In the genomic region with DNA sequence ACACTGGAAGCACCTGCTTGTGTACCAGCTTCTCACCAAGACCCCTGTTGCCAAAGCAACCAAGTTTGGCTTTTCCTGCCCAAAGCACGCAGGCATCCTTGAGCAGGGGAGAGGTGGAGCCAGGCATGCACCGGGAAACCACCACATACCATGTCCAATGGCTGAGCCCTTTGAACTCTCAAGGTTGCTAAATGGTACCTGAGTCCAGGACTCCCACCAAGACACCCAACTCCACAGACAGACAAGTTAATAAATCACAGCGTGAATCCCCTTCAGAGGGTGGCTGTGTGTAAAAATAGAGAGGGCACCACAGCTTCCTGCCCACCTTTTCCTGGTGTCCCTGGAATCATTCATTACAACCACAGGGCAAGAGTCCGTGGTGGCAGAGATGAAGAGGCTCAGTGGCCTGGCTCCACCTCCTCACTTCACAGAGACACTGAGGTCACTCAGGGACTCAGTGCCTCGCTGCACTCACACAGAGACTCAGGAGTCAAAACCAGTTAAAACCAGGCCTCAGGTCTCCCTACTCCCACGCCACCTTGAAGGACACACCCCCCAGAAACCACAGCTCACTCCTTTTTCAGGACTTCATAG, we compare ENCODE assay signal across 9 cellular contexts.
DNase-seq lines count a peak whose midpoint lies in the region; ATAC-seq and TF ChIP-seq lines count a peak whose summit lies in the region.
"Had no signal": no experiment of that assay in that cellular context is flagged by ENCODE, and none has a peak within 500 bp of the region (broad histone marks: within the 10 kb centered on the region; RNA-seq: fewer than 3 reads in every experiment).

No MANE protein-coding gene starts in this region.

- H3K23ac ChIP-seq in mesendoderm (ENCODE audit: low read length), result no peak overlapping the region

- BruUV-seq in Caco-2 (replicated peaks; lab: Mats Ljungman, UMichigan), result no TSS peak

- no peak overlapping the region for H2BK120ac ChIP-seq in mesendoderm (ENCODE audit: low read depth, low read length)

- H3K56ac ChIP-seq in mesendoderm (ENCODE audit: low read length), result no peak overlapping the region

- H3K27ac ChIP-seq in mesendoderm (ENCODE audit: low read depth, low read length) (no peak overlapping the region), esophagus muscularis mucosa (replicated peaks in 1 of 4) (no peak overlapping the region)

- no peak overlapping the region for H3K27ac Mint-ChIP-seq in Caco-2 (ENCODE audit: unreplicated experiment)

- TF ChIP-seq POLR2A in esophagus muscularis mucosa (IDR thresholded peaks at IDR 0.05; ENCODE audit: low read depth), result no peak

- TF ChIP-seq EP300 in esophagus muscularis mucosa (IDR thresholded peaks at IDR 0.05), result no peak

- no peak overlapping the region for H3K4me3 Mint-ChIP-seq in Caco-2 (ENCODE audit: unreplicated experiment)

- H3K4me3 ChIP-seq in Caco-2 (ENCODE audit: low read depth, low read length), result no peak overlapping the region
- H3K4me3 ChIP-seq in mesendoderm (ENCODE audit: low read length), result no peak overlapping the region
- H3K4me3 ChIP-seq in esophagus muscularis mucosa, result no peak overlapping the region

- TF ChIP-seq CTCF in Caco-2 (IDR thresholded peaks at IDR 0.05; ENCODE audit: insufficient read depth in 1 of 2, low read depth in 1 of 2, low read length in 1 of 2, severe bottlenecking in 1 of 2, unreplicated experiment in 1 of 2) (no peak), esophagus muscularis mucosa (IDR thresholded peaks at IDR 0.05) (no peak)

- H3K9ac ChIP-seq in mesendoderm (ENCODE audit: low read length), result no peak overlapping the region

- no peaks in the 10 kb centered on the region for H3K79me2 ChIP-seq in mesendoderm (ENCODE audit: control insufficient read depth, insufficient read depth, low read length)

- H4K5ac ChIP-seq in mesendoderm (ENCODE audit: low read length), result no peak overlapping the region

- peaks cover 11% of the 10 kb centered on the region for H3K4me1 Mint-ChIP-seq in Caco-2 (ENCODE audit: low read depth, unreplicated experiment)

- no peaks in the 10 kb centered on the region for H3K9me3 ChIP-seq in Caco-2
- H3K9me3 ChIP-seq in esophagus muscularis mucosa, result no peaks in the 10 kb centered on the region

- H4K8ac ChIP-seq in mesendoderm (ENCODE audit: low read depth, low read length), result no peak overlapping the region

- no peak overlapping the region for H2BK15ac ChIP-seq in mesendoderm (replicated peaks; ENCODE audit: low read depth)

- no peaks in the 10 kb centered on the region for H3K36me3 Mint-ChIP-seq in Caco-2 (ENCODE audit: insufficient read depth, unreplicated experiment)

- H3K4ac ChIP-seq in mesendoderm (ENCODE audit: low read depth, low read length), result no peak overlapping the region

- intact Hi-C loops in Caco-2 (cut with micrococcal nuclease; ENCODE audit: unreplicated experiment), result no loop called here
- intact Hi-C loops in esophagus muscularis mucosa (cut with DNase I), result no loop called here

- POLR2A ChIA-PET in Caco-2 (lab: Charles Lee), result no interaction called here

- H3K4me1 ChIP-seq in Caco-2 (0 out of 2 replicates have a peak, but pooled peaks cover 6% of the 10 kb centered on the region), mesendoderm (ENCODE audit: control insufficient read depth, low read depth, low read length) (no peaks in the 10 kb centered on the region), esophagus muscularis mucosa (peaks cover 4 to 9% (median 7%) of the 10 kb centered on the region in 4 donors)

- no peaks in the 10 kb centered on the region for H3K27me3 ChIP-seq in Caco-2 (replicated peaks; ENCODE audit: control insufficient read depth, insufficient read depth, low read length)
- H3K27me3 ChIP-seq in mesendoderm (ENCODE audit: insufficient read depth, low read length, poor library complexity), result no peaks in the 10 kb centered on the region
- H3K27me3 ChIP-seq in esophagus muscularis mucosa, result peaks cover 0 to 14% (median 0%) of the 10 kb centered on the region in 4 donors

- peaks cover 14% of the 10 kb centered on the region for H3K27me3 Mint-ChIP-seq in Caco-2 (ENCODE audit: insufficient read depth, unreplicated experiment)

- no peak overlapping the region for H2BK5ac ChIP-seq in mesendoderm (ENCODE audit: low read length)

- CTCF ChIA-PET in Caco-2 (lab: Charles Lee), result no interaction called here

- H3K9me3 Mint-ChIP-seq in Caco-2 (ENCODE audit: unreplicated experiment), result no peaks in the 10 kb centered on the region

- no peak overlapping the region for H2AK5ac ChIP-seq in mesendoderm (ENCODE audit: low read length)

- no peak overlapping the region for H3K4me2 ChIP-seq in mesendoderm (ENCODE audit: low read length)

- peak; percentile 11 for DNase-seq in myocyte (ENCODE audit: low read depth)
- DNase-seq in Caco-2, result no peak
- no peak for DNase-seq in mesendoderm
- no peak for DNase-seq in dedifferentiated amniotic fluid mesenchymal stem cell (ENCODE audit: extremely low spot score)
- no peak for DNase-seq in esophagus muscularis mucosa (ENCODE audit: extremely low spot score)

- no peaks in the 10 kb centered on the region for H3K79me1 ChIP-seq in mesendoderm (ENCODE audit: low read length)

- H3K36me3 ChIP-seq in Caco-2 (ENCODE audit: control insufficient read depth, insufficient read depth, low read length) (no peaks in the 10 kb centered on the region), mesendoderm (ENCODE audit: control insufficient read depth, insufficient read depth, low read length) (no peaks in the 10 kb centered on the region), esophagus muscularis mucosa (no peaks in the 10 kb centered on the region)

- ATAC-seq in GM18861 (IDR thresholded peaks at IDR 0.05; ENCODE audit: unreplicated experiment) (peak; percentile 57), GM21423 (IDR thresholded peaks at IDR 0.05; ENCODE audit: unreplicated experiment) (peak; percentile 61), HG03442 (IDR thresholded peaks at IDR 0.05; ENCODE audit: unreplicated experiment) (peak; percentile 81)
- ATAC-seq: HCT116 had no signal

- H3K18ac ChIP-seq in mesendoderm (ENCODE audit: low read length), result no peak overlapping the region

- no CpG with 5 or more reads among the region's 6 CpGs for WGBS in mesendoderm (ENCODE audit: extremely low coverage, insufficient coverage, low lambda C conversion rate)
- 84% methylated on average over 3 of the region's 6 CpGs for WGBS in esophagus muscularis mucosa
